In genomic region chr15:39429898-39430357, GRCh38 we compare ENCODE assay signal across 9 cellular contexts.
DNase-seq lines count a peak whose midpoint lies in the region; ATAC-seq and TF ChIP-seq lines count a peak whose summit lies in the region.
"Had no signal": no experiment of that assay in that cellular context is flagged by ENCODE, and none has a peak within 500 bp of the region (broad histone marks: within the 10 kb centered on the region; RNA-seq: fewer than 3 reads in every experiment).

No MANE protein-coding gene starts in this region.

- H3K36me3 Mint-ChIP-seq in activated naive CD8-positive, alpha-beta T cell treated with anti-CD3 and anti-CD28 coated beads, Interleukin-2, amount 50 U/mL, for 24 hours (ENCODE audit: low read depth) = no peaks in the 10 kb centered on the region

- no peaks in the 10 kb centered on the region for H3K27me3 ChIP-seq in neuron (ENCODE audit: insufficient read depth, low read length)

- peaks cover 13% of the 10 kb centered on the region for H3K4me1 ChIP-seq in neuron (ENCODE audit: insufficient read depth, low read length)

- H3K4me3 ChIP-seq in neuron (ENCODE audit: low read length) = no peak overlapping the region

- no peak for DNase-seq in activated naive CD8-positive, alpha-beta T cell treated with anti-CD3 and anti-CD28 coated beads, Interleukin-2, amount 50 U/mL, for 24 hours
- no peak for DNase-seq in stimulated activated CD4-positive, alpha-beta T cell treated with anti-CD3 and anti-CD28 coated beads, Interleukin-2, amount 100 ng/mL, for 24 hours
- no peak for DNase-seq in activated CD4-positive, alpha-beta T cell treated with anti-CD3 and anti-CD28 coated beads, Interleukin-2, amount 50 U/mL, for 48 hours
- DNase-seq in DMS114 treated with DMSO at 0.1 percent for 48 hours (lab: John Stamatoyannopoulos, UW; ENCODE audit: unreplicated experiment) = no peak
- DNase-seq in superior temporal gyrus (ENCODE audit: extremely low spot score) = no peak
- DNase-seq: activated naive CD4-positive, alpha-beta T cell had no signal

- peaks cover 40% of the 10 kb centered on the region for H3K27me3 Mint-ChIP-seq in activated naive CD8-positive, alpha-beta T cell treated with anti-CD3 and anti-CD28 coated beads, Interleukin-2, amount 50 U/mL, for 24 hours

- H3K9me3 ChIP-seq in neuron (ENCODE audit: low read length) = no peaks in the 10 kb centered on the region

- peak overlapping the region; percentile 43 for H3K27ac Mint-ChIP-seq in activated naive CD8-positive, alpha-beta T cell treated with anti-CD3 and anti-CD28 coated beads, Interleukin-2, amount 50 U/mL, for 24 hours

- peak; percentile 45 for ATAC-seq in GM18505 (IDR thresholded peaks at IDR 0.05; ENCODE audit: unreplicated experiment)
- ATAC-seq in HG02852 (IDR thresholded peaks at IDR 0.05; ENCODE audit: unreplicated experiment) = peak; percentile 42
- ATAC-seq in activated naive CD8-positive, alpha-beta T cell treated with anti-CD3 and anti-CD28 coated beads, Interleukin-2, amount 50 U/mL, for 24 hours = peak; percentile 57

- H2AFZ ChIP-seq in neuron (ENCODE audit: low read depth, low read length) = peak overlapping the region; percentile 29

- H3K36me3 ChIP-seq in neuron (ENCODE audit: insufficient read depth, low read length) = no peaks in the 10 kb centered on the region

- TF ChIP-seq POLR2A in GM18505 (IDR thresholded peaks at IDR 0.05; ENCODE audit: borderline replicate concordance, extremely low read depth, insufficient read depth, insufficient read length) = no peak

- no peaks in the 10 kb centered on the region for H3K9me3 Mint-ChIP-seq in activated naive CD8-positive, alpha-beta T cell treated with anti-CD3 and anti-CD28 coated beads, Interleukin-2, amount 50 U/mL, for 24 hours

- peaks cover 46% of the 10 kb centered on the region for H3K4me1 Mint-ChIP-seq in activated naive CD8-positive, alpha-beta T cell treated with anti-CD3 and anti-CD28 coated beads, Interleukin-2, amount 50 U/mL, for 24 hours

- no peak overlapping the region for H3K4me3 Mint-ChIP-seq in activated naive CD8-positive, alpha-beta T cell treated with anti-CD3 and anti-CD28 coated beads, Interleukin-2, amount 50 U/mL, for 24 hours
